20 cellular contexts compared by ENCODE assay signal in genomic region chr1:9435854-9436253, GRCh38.
DNase-seq lines count a peak whose midpoint lies in the region; TF ChIP-seq lines count a peak whose summit lies in the region.
"Had no signal": no experiment of that assay in that cellular context is flagged by ENCODE, and none has a peak within 500 bp of the region (broad histone marks: within the 10 kb centered on the region; RNA-seq: fewer than 3 reads in every experiment).

No MANE protein-coding gene starts in this region.

- H3K36me3 ChIP-seq in Peyer's patch, result no peaks in the 10 kb centered on the region
- H3K36me3 ChIP-seq in endodermal cell (ENCODE audit: control insufficient read depth, insufficient read depth, low read length), result no peaks in the 10 kb centered on the region
- no peaks in the 10 kb centered on the region for H3K36me3 ChIP-seq in transverse colon
- H3K36me3 ChIP-seq in testis (ENCODE audit: low read depth, missing control alignments), result no peaks in the 10 kb centered on the region
- H3K36me3 ChIP-seq: BLaER1 treated with 17β-estradiol and CSF1 and Interleukin-3, amounts not matched to agents 10 nM and 100 nM; cardiac muscle cell; sigmoid colon had no signal

- H3K27ac Mint-ChIP-seq in endodermal cell (peak overlapping the region; percentile 37), neural crest cell (ENCODE audit: unreplicated experiment) (peak overlapping the region; percentile 64)
- H3K27ac Mint-ChIP-seq: activated naive CD8-positive, alpha-beta T cell treated with anti-CD3 and anti-CD28 coated beads, Interleukin-2, amount 10 ng/mL, durations not matched to agents 7 days and 5 days; activated T-helper 1 cell treated with anti-CD3 and anti-CD28 coated beads, Interleukin-12 subunit alpha, Interleukin-12 subunit beta, Interleukin-2, Interleukin-4 antibody, amounts not matched to agents 30 ng/mL and 10 ng/mL and 1 ng/mL, durations not matched to agents 14 hours and 24 hours and 36 hours; stimulated activated naive CD8-positive, alpha-beta T cell treated with anti-CD3 and anti-CD28 coated beads, Interleukin-15, Interleukin-2, amounts not matched to agents 100 ng/mL and 50 ng/mL, for 24 hours had no signal

- H3K27me3 ChIP-seq in Peyer's patch (no peaks in the 10 kb centered on the region), endodermal cell (ENCODE audit: control insufficient read depth, insufficient read depth, low read length, poor library complexity, severe bottlenecking) (no peaks in the 10 kb centered on the region), transverse colon (no peaks in the 10 kb centered on the region), testis (no peaks in the 10 kb centered on the region)
- H3K27me3 ChIP-seq: BLaER1 treated with 17β-estradiol and CSF1 and Interleukin-3, amounts not matched to agents 10 nM and 100 nM; cardiac muscle cell; sigmoid colon had no signal

- no peaks in the 10 kb centered on the region for H3K27me3 Mint-ChIP-seq in endodermal cell (ENCODE audit: insufficient read depth)
- no peaks in the 10 kb centered on the region for H3K27me3 Mint-ChIP-seq in neural crest cell (ENCODE audit: low read depth)
- H3K27me3 Mint-ChIP-seq: stimulated activated naive CD8-positive, alpha-beta T cell treated with anti-CD3 and anti-CD28 coated beads, Interleukin-15, Interleukin-2, amounts not matched to agents 100 ng/mL and 50 ng/mL, for 24 hours had no signal

- H3K27ac ChIP-seq in Peyer's patch, result peak overlapping the region in 3 of 4 donors; percentile 70 to 94 (median 89)
- no peak overlapping the region for H3K27ac ChIP-seq in endodermal cell (ENCODE audit: low read depth, low read length)
- peak overlapping the region; percentile 70 to 83 (median 78) for H3K27ac ChIP-seq in transverse colon
- peak overlapping the region in 1 of 2 donors; percentile 2 for H3K27ac ChIP-seq in testis
- H3K27ac ChIP-seq: BLaER1 treated with 17β-estradiol and CSF1 and Interleukin-3, amounts not matched to agents 10 nM and 100 nM; cardiac muscle cell had no signal

- H3K4me3 ChIP-seq in Peyer's patch (no peak overlapping the region), endodermal cell (ENCODE audit: low read length) (no peak overlapping the region), transverse colon (no peak overlapping the region), testis (no peak overlapping the region)
- H3K4me3 ChIP-seq: BLaER1 treated with 17β-estradiol and CSF1 and Interleukin-3, amounts not matched to agents 10 nM and 100 nM; cardiac muscle cell; sigmoid colon had no signal

- H3K4me3 Mint-ChIP-seq in endodermal cell (no peak overlapping the region), neural crest cell (no peak overlapping the region)
- H3K4me3 Mint-ChIP-seq: activated naive CD8-positive, alpha-beta T cell treated with anti-CD3 and anti-CD28 coated beads, Interleukin-2, amount 10 ng/mL, durations not matched to agents 7 days and 5 days; activated T-helper 1 cell treated with anti-CD3 and anti-CD28 coated beads, Interleukin-12 subunit alpha, Interleukin-12 subunit beta, Interleukin-2, Interleukin-4 antibody, amounts not matched to agents 30 ng/mL and 10 ng/mL and 1 ng/mL, durations not matched to agents 14 hours and 24 hours and 36 hours; stimulated activated naive CD8-positive, alpha-beta T cell treated with anti-CD3 and anti-CD28 coated beads, Interleukin-15, Interleukin-2, amounts not matched to agents 100 ng/mL and 50 ng/mL, for 24 hours had no signal

- TF ChIP-seq POLR2A in Peyer's patch (IDR thresholded peaks at IDR 0.05) (peak in 1 of 2 donors; percentile 22), transverse colon (IDR thresholded peaks at IDR 0.05) (no peak), testis (IDR thresholded peaks at IDR 0.05) (no peak)

- peak in 1 of 3 donors; percentile 57 for DNase-seq in Peyer's patch
- DNase-seq in endodermal cell, result no peak
- DNase-seq in neural crest cell (ENCODE audit: low read depth, low spot score), result no peak
- DNase-seq in transverse colon, result no peak
- DNase-seq in testis, result no peak
- DNase-seq in NCI-H2107 treated with DMSO at 0.1 percent for 48 hours (lab: John Stamatoyannopoulos, UW; ENCODE audit: unreplicated experiment), result no peak
- no peak for DNase-seq in SW480 (ENCODE audit: low spot score)
- DNase-seq: activated naive CD8-positive, alpha-beta T cell treated with anti-CD3 and anti-CD28 coated beads, Interleukin-2, amount 10 ng/mL, durations not matched to agents 7 days and 5 days; DMS153; effector memory CD4-positive, alpha-beta T cell; NCI-H1417 treated with DMSO at 0.1 percent for 48 hours; NCI-H2171 treated with DMSO at 0.1 percent for 48 hours; NCI-H69; sigmoid colon; stimulated activated CD4-positive, alpha-beta T cell treated with anti-CD3 and anti-CD28 coated beads, Interleukin-2, amount 100 ng/mL, for 24 hours; T-helper 9 cell had no signal

- peaks cover 59% of the 10 kb centered on the region for H3K4me1 Mint-ChIP-seq in endodermal cell
- H3K4me1 Mint-ChIP-seq in neural crest cell, result peaks cover 42% of the 10 kb centered on the region
- H3K4me1 Mint-ChIP-seq: activated naive CD8-positive, alpha-beta T cell treated with anti-CD3 and anti-CD28 coated beads, Interleukin-2, amount 10 ng/mL, durations not matched to agents 7 days and 5 days had no signal

- H3K36me3 Mint-ChIP-seq in endodermal cell (ENCODE audit: low read depth), result no peaks in the 10 kb centered on the region
- no peaks in the 10 kb centered on the region for H3K36me3 Mint-ChIP-seq in neural crest cell (ENCODE audit: low read depth)
- H3K36me3 Mint-ChIP-seq: activated naive CD8-positive, alpha-beta T cell treated with anti-CD3 and anti-CD28 coated beads, Interleukin-2, amount 10 ng/mL, durations not matched to agents 7 days and 5 days had no signal

- H3K9me3 ChIP-seq in Peyer's patch, result no peaks in the 10 kb centered on the region
- no peaks in the 10 kb centered on the region for H3K9me3 ChIP-seq in endodermal cell (ENCODE audit: control insufficient read depth, low read length)
- H3K9me3 ChIP-seq in transverse colon, result no peaks in the 10 kb centered on the region
- no peaks in the 10 kb centered on the region for H3K9me3 ChIP-seq in testis
- H3K9me3 ChIP-seq: BLaER1 treated with 17β-estradiol and CSF1 and Interleukin-3, amounts not matched to agents 10 nM and 100 nM; sigmoid colon had no signal

- H3K4me1 ChIP-seq in Peyer's patch (peaks cover 0 to 46% (median 5%) of the 10 kb centered on the region in 4 donors), endodermal cell (ENCODE audit: control insufficient read depth, insufficient read depth, low read length) (peaks cover 37% of the 10 kb centered on the region), transverse colon (peaks cover 10 to 44% (median 25%) of the 10 kb centered on the region in 4 donors), testis (peaks cover 24% of the 10 kb centered on the region)

- H3K9ac ChIP-seq in endodermal cell (ENCODE audit: extremely low read depth, low read length, poor library complexity, severe bottlenecking), result no peak overlapping the region
- H3K9ac ChIP-seq: BLaER1 treated with 17β-estradiol and CSF1 and Interleukin-3, amounts not matched to agents 10 nM and 100 nM had no signal

- intact Hi-C loops in transverse colon (cut with DNase I; ENCODE audit: low total_unique reads) (no loop called here), testis (cut with DNase I; ENCODE audit: low total_unique reads) (no loop called here)

- TF ChIP-seq EP300 in transverse colon (IDR thresholded peaks at IDR 0.05; ENCODE audit: low read depth), result no peak

- TF ChIP-seq CTCF in Peyer's patch (IDR thresholded peaks at IDR 0.05), result no peak
- no peak for TF ChIP-seq CTCF in endodermal cell (conservative IDR thresholded peaks at IDR 0.05)
- no peak for TF ChIP-seq CTCF in neural crest cell (conservative IDR thresholded peaks at IDR 0.05)
- TF ChIP-seq CTCF in transverse colon (IDR thresholded peaks at IDR 0.05), result no peak
- no peak for TF ChIP-seq CTCF in testis (IDR thresholded peaks at IDR 0.05)

- in situ Hi-C loops in transverse colon (cut with MboI; ENCODE audit: low pct_ligation_motif_present in 1 of 4, low pct_unique_long_range_greater_than_20kb in 1 of 4, low sequenced_read_pairs in 3 of 4), result no loop called here

- WGBS in endodermal cell (ENCODE audit: insufficient coverage in 1 of 2, insufficient read length in 1 of 2), 2 experiments, result 84 to 91% methylated on average over 2 to 3 of the region's 3 CpGs
- WGBS in transverse colon (ENCODE audit: low coverage in 1 of 2), 2 donors, result 17 to 58% methylated on average over 1 to 3 of the region's 3 CpGs
- 77 to 86% methylated on average over 3 of the region's 3 CpGs for WGBS in testis, 2 donors

- no peaks in the 10 kb centered on the region for H3K9me3 Mint-ChIP-seq in endodermal cell
- no peaks in the 10 kb centered on the region for H3K9me3 Mint-ChIP-seq in neural crest cell
- H3K9me3 Mint-ChIP-seq: activated naive CD8-positive, alpha-beta T cell treated with anti-CD3 and anti-CD28 coated beads, Interleukin-2, amount 10 ng/mL, durations not matched to agents 7 days and 5 days; activated T-helper 1 cell treated with anti-CD3 and anti-CD28 coated beads, Interleukin-12 subunit alpha, Interleukin-12 subunit beta, Interleukin-2, Interleukin-4 antibody, amounts not matched to agents 30 ng/mL and 10 ng/mL and 1 ng/mL, durations not matched to agents 14 hours and 24 hours and 36 hours; stimulated activated naive CD8-positive, alpha-beta T cell treated with anti-CD3 and anti-CD28 coated beads, Interleukin-15, Interleukin-2, amounts not matched to agents 100 ng/mL and 50 ng/mL, for 24 hours had no signal
